In the genomic region with DNA sequence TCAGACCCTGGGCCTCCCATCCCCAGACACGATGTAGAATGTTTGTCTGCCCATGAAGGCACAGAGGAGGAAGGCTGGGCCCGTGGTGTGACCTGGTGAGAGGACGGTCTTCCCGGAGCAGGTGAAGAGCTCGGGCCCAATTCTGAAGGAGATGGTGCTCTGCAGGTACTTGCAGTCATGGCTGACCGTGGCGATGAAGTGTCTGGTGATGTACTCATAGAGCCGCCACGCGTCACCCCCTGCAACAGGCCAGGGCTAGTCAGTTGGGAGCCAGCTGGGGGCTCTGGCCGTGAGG, we compare ENCODE assay signal across 26 cellular contexts. TPM values are rescaled to one million over a fixed set of nuclear protein-coding genes. Genes with fewer than 3 reads are reported as not detected.
A peak's percentile ranks its signal among the peaks of the same experiment; 100 is the strongest.
DNase-seq lines count a peak whose midpoint lies in the region; ATAC-seq, FAIRE-seq and TF ChIP-seq lines count a peak whose summit lies in the region.
"Had no signal": no experiment of that assay in that cellular context is flagged by ENCODE, and none has a peak within 500 bp of the region (broad histone marks: within the 10 kb centered on the region; RNA-seq: fewer than 3 reads in every experiment).

No MANE protein-coding gene starts in this region.

- H3K27ac ChIP-seq in K562 (ENCODE audit: extremely low read depth, low read depth, low read length): no peak overlapping the region
- no peak overlapping the region for H3K27ac ChIP-seq in neuronal stem cell (replicated peaks; ENCODE audit: low read length)
- H3K27ac ChIP-seq: 22Rv1, A549, BLaER1 had no signal

- no peak overlapping the region for H2BK120ac ChIP-seq in neuronal stem cell (ENCODE audit: low read depth, low read length)

- no peak overlapping the region for H3K23ac ChIP-seq in neuronal stem cell (ENCODE audit: low read depth, low read length, poor library complexity)

- H3K4me3 ChIP-seq in K562: no peak overlapping the region
- no peak overlapping the region for H3K4me3 ChIP-seq in neuronal stem cell (ENCODE audit: low read length in 2 of 2)
- H3K4me3 ChIP-seq: A549, BLaER1, GM12878 had no signal

- H4K20me1 ChIP-seq in K562 (replicated peaks; ENCODE audit: control insufficient read depth, insufficient read depth, low read length): peaks cover 54% of the 10 kb centered on the region

- no peaks in the 10 kb centered on the region for H3K9me3 Mint-ChIP-seq in activated naive CD4-positive, alpha-beta T cell treated with anti-CD3 and anti-CD28 coated beads, Interleukin-2, amount 50 U/mL, for 72 hours
- H3K9me3 Mint-ChIP-seq in activated naive CD4-positive, alpha-beta T cell treated with anti-CD3 and anti-CD28 coated beads, Interleukin-2, amount 10 ng/mL, durations not matched to agents 7 days and 5 days: no peaks in the 10 kb centered on the region
- H3K9me3 Mint-ChIP-seq: CD14-positive monocyte; CD4-positive, alpha-beta memory T cell; CD4-positive, CD25-positive, alpha-beta regulatory T cell; CD8-positive, alpha-beta memory T cell had no signal

- H3K14ac ChIP-seq in neuronal stem cell (ENCODE audit: low read length): no peak overlapping the region

- FAIRE-seq in K562 (lab: Jason Lieb, UNC) (no peak), urothelium cell line (lab: Jason Lieb, UNC) (peak; percentile 69)
- FAIRE-seq: A549, GM12878, GM12892, GM18507 had no signal

- TF ChIP-seq CTCF in K562 (IDR thresholded peaks at IDR 0.05 in 2 of 3, conservative IDR thresholded peaks at IDR 0.05 in 1 of 3; ENCODE audit: insufficient read depth in 2 of 3, low read depth in 1 of 3, low read length in 3 of 3): no peak

- no peak overlapping the region for H2BK15ac ChIP-seq in neuronal stem cell (ENCODE audit: low read length)

- H3K4me1 ChIP-seq in K562 (replicated peaks in 1 of 2; ENCODE audit: control insufficient read depth in 2 of 2, insufficient read depth in 2 of 2, low read length in 2 of 2) (peaks cover 0 to 45% of the 10 kb centered on the region in 2 experiments; a peak in 2 of 5 replicates), neuronal stem cell (ENCODE audit: control insufficient read depth in 2 of 2, insufficient read depth in 1 of 2, low read depth in 1 of 2, low read length in 2 of 2) (no peaks in the 10 kb centered on the region)
- H3K4me1 ChIP-seq: A549, BE2C, BLaER1 had no signal

- peak overlapping the region in 1 of 2 experiments; percentile 13; a peak in 1 of 4 replicates for H3K9ac ChIP-seq in K562 (ENCODE audit: insufficient read depth in 1 of 2, low read depth in 2 of 2, low read length in 2 of 2)
- peak overlapping the region; percentile 30 for H3K9ac ChIP-seq in neuronal stem cell (ENCODE audit: low read depth, low read length, poor library complexity)
- H3K9ac ChIP-seq: BLaER1 had no signal

- no peak for ATAC-seq in activated naive CD4-positive, alpha-beta T cell treated with anti-CD3 and anti-CD28 coated beads, Interleukin-2, amount 50 U/mL, for 72 hours
- ATAC-seq in K562: no peak
- no peak for ATAC-seq in Right ventricle myocardium inferior
- ATAC-seq: GM12878 had no signal

- CTCF ChIA-PET in activated naive CD4-positive, alpha-beta T cell treated with anti-CD3 and anti-CD28 coated beads, Interleukin-2, amount 10 ng/mL, durations not matched to agents 7 days and 5 days (lab: Charles Lee): interaction anchor here (2.4 kb wide), 1 partner anchor 10 kb away, joined by 6 read pairs; no protein-coding TSS in a partner anchor
- CTCF ChIA-PET in K562 (lab: Yijun Ruan, JAX; ENCODE audit: low intra/inter-chr PET ratio): no interaction called here

- peaks cover 9% of the 10 kb centered on the region for H3K9me1 ChIP-seq in K562 (ENCODE audit: control insufficient read depth, insufficient read depth, low read length)

- no peaks in the 10 kb centered on the region for H3K79me2 ChIP-seq in K562 (ENCODE audit: control insufficient read depth, insufficient read depth, low read length)

- TF ChIP-seq EP300 in K562 (IDR thresholded peaks at IDR 0.05; ENCODE audit: low read length): no peak

- no peak overlapping the region for H3K4me2 ChIP-seq in K562 (ENCODE audit: insufficient read depth, low read length)
- H3K4me2 ChIP-seq in neuronal stem cell (ENCODE audit: insufficient read depth, low read length, poor library complexity, severe bottlenecking): no peak overlapping the region
- H3K4me2 ChIP-seq: A549, BLaER1 had no signal

- H3K36me3 ChIP-seq in K562 (ENCODE audit: control insufficient read depth, insufficient read depth, low read length): peaks cover 94% of the 10 kb centered on the region
- peaks cover 74 to 95% of the 10 kb centered on the region in 2 donors for H3K36me3 ChIP-seq in neuronal stem cell (replicated peaks in 1 of 2; ENCODE audit: control insufficient read depth in 2 of 2, insufficient read depth in 2 of 2, low read length in 2 of 2)

- H3K9me3 ChIP-seq in K562 (replicated peaks; ENCODE audit: control insufficient read depth, insufficient read depth, low read depth, low read length): no peaks in the 10 kb centered on the region
- H3K9me3 ChIP-seq in neuronal stem cell (replicated peaks in 1 of 2; ENCODE audit: control insufficient read depth in 2 of 2, insufficient read depth in 1 of 2, low read depth in 1 of 2, low read length in 2 of 2): peaks cover 0 to 3% of the 10 kb centered on the region in 2 donors
- H3K9me3 ChIP-seq: A549, BE2C, BLaER1 had no signal

- no peak overlapping the region for H4K8ac ChIP-seq in neuronal stem cell (ENCODE audit: low read depth, low read length)

- no peak for TF ChIP-seq POLR2A in K562 (conservative IDR thresholded peaks at IDR 0.05)

- H4K91ac ChIP-seq in neuronal stem cell (ENCODE audit: low read depth, low read length, poor library complexity): no peak overlapping the region

- no peak for TF ChIP-seq RAD21 in K562 (CRISPR knock-in tag; conservative IDR thresholded peaks at IDR 0.05 in 1 of 2, IDR thresholded peaks at IDR 0.05 in 1 of 2)

- peak overlapping the region; percentile 29 to 70 for H3K27ac Mint-ChIP-seq in activated naive CD4-positive, alpha-beta T cell treated with anti-CD3 and anti-CD28 coated beads, Interleukin-2, amount 50 U/mL, for 72 hours
- no peak overlapping the region for H3K27ac Mint-ChIP-seq in activated naive CD4-positive, alpha-beta T cell treated with anti-CD3 and anti-CD28 coated beads, Interleukin-2, amount 10 ng/mL, durations not matched to agents 7 days and 5 days
- H3K27ac Mint-ChIP-seq: CD4-positive, CD25-positive, alpha-beta regulatory T cell had no signal

- WGBS in K562 (ENCODE audit: insufficient coverage, low coverage, missing lambda C conversion rate): 89% methylated on average over 11 of the region's 11 CpGs
- WGBS in neuronal stem cell (ENCODE audit: extremely low coverage in 2 of 2, insufficient read length in 2 of 2, insufficient replicate concordance in 1 of 2), 2 donors: no CpG with 5 or more reads among the region's 11 CpGs

- DNase-seq in activated naive CD4-positive, alpha-beta T cell treated with anti-CD3 and anti-CD28 coated beads, Interleukin-2, amount 50 U/mL, for 72 hours (ENCODE audit: low spot score in 2 of 2): no peak
- no peak for DNase-seq in activated naive CD4-positive, alpha-beta T cell treated with anti-CD3 and anti-CD28 coated beads, Interleukin-2, amount 10 ng/mL, durations not matched to agents 7 days and 5 days
- DNase-seq in K562 (ENCODE audit: extremely low read depth in 1 of 4, low spot score in 3 of 4) (no peak), neuronal stem cell (ENCODE audit: low spot score) (no peak), urothelium cell line (ENCODE audit: low spot score) (no peak), AG08395 (ENCODE audit: low spot score) (no peak), NCI-H2171 treated with DMSO at 0.1 percent for 48 hours (lab: John Stamatoyannopoulos, UW) (no peak), Right ventricle myocardium inferior (ENCODE audit: missing footprints) (no peak)
- DNase-seq: BE2C; C1 segment of cervical spinal cord; CD4-positive, alpha-beta memory T cell; CD4-positive, CD25-positive, alpha-beta regulatory T cell; CD8-positive, alpha-beta memory T cell; COR-L47; DMS 273 treated with DMSO at 0.1 percent for 48 hours; DMS153; DMS79; DND-41; GDM1 had no signal

- H3K79me1 ChIP-seq in neuronal stem cell (ENCODE audit: low read depth, low read length): peaks cover 2% of the 10 kb centered on the region

- no peaks in the 10 kb centered on the region for H3K36me3 Mint-ChIP-seq in activated naive CD4-positive, alpha-beta T cell treated with anti-CD3 and anti-CD28 coated beads, Interleukin-2, amount 50 U/mL, for 72 hours
- peaks cover 27% of the 10 kb centered on the region for H3K36me3 Mint-ChIP-seq in activated naive CD4-positive, alpha-beta T cell treated with anti-CD3 and anti-CD28 coated beads, Interleukin-2, amount 10 ng/mL, durations not matched to agents 7 days and 5 days

- BruUV-seq in K562 (replicated peaks; lab: Mats Ljungman, UMichigan): no TSS peak

- H3K4ac ChIP-seq in neuronal stem cell (ENCODE audit: low read length): no peak overlapping the region

- no peak overlapping the region for H2BK5ac ChIP-seq in neuronal stem cell (ENCODE audit: low read length)

- no peaks in the 10 kb centered on the region for H3K27me3 ChIP-seq in K562 (ENCODE audit: control insufficient read depth in 2 of 2, insufficient read depth in 2 of 2, low read length in 2 of 2)
- no peaks in the 10 kb centered on the region for H3K27me3 ChIP-seq in neuronal stem cell (ENCODE audit: control insufficient read depth in 3 of 3, insufficient read depth in 3 of 3, low read depth in 1 of 3, low read length in 3 of 3)
- H3K27me3 ChIP-seq: BE2C, BLaER1 had no signal

- intact Hi-C loops in K562 (cut with micrococcal nuclease): no loop called here
- intact Hi-C loops in Right ventricle myocardium inferior (cut with DNase I): no loop called here

- no peak overlapping the region for H2AFZ ChIP-seq in K562 (ENCODE audit: low read depth, low read length)
- no peak overlapping the region for H2AFZ ChIP-seq in neuronal stem cell (ENCODE audit: low read length)

- POLR2A ChIA-PET in K562 (lab: Yijun Ruan, JAX): interaction anchor here (0.7 to 15.7 kb wide), 5 partner anchors 7 to 262 kb away, joined by 3 to 382 read pairs (median 82); a partner anchor contains a TSS

- H3K27me3 Mint-ChIP-seq in activated naive CD4-positive, alpha-beta T cell treated with anti-CD3 and anti-CD28 coated beads, Interleukin-2, amount 10 ng/mL, durations not matched to agents 7 days and 5 days: no peaks in the 10 kb centered on the region
- H3K27me3 Mint-ChIP-seq: CD4-positive, alpha-beta memory T cell; CD4-positive, CD25-positive, alpha-beta regulatory T cell; CD8-positive, alpha-beta memory T cell had no signal

- no peak overlapping the region for H2AK5ac ChIP-seq in neuronal stem cell (ENCODE audit: low read depth, low read length)

- H3K4me1 Mint-ChIP-seq in activated naive CD4-positive, alpha-beta T cell treated with anti-CD3 and anti-CD28 coated beads, Interleukin-2, amount 10 ng/mL, durations not matched to agents 7 days and 5 days: no peaks in the 10 kb centered on the region
- H3K4me1 Mint-ChIP-seq: CD4-positive, alpha-beta memory T cell; CD4-positive, CD25-positive, alpha-beta regulatory T cell; CD8-positive, alpha-beta memory T cell had no signal

- H2BK12ac ChIP-seq in neuronal stem cell (ENCODE audit: low read length): no peak overlapping the region

- in situ Hi-C loops in K562 (cut with MboI): no loop called here

- H3K18ac ChIP-seq in neuronal stem cell (ENCODE audit: low read length): no peak overlapping the region

- H3K4me3 Mint-ChIP-seq in activated naive CD4-positive, alpha-beta T cell treated with anti-CD3 and anti-CD28 coated beads, Interleukin-2, amount 10 ng/mL, durations not matched to agents 7 days and 5 days: no peak overlapping the region
- H3K4me3 Mint-ChIP-seq: CD14-positive monocyte; CD4-positive, alpha-beta memory T cell; CD4-positive, CD25-positive, alpha-beta regulatory T cell had no signal

RNA-seq across cellular contexts. Expression of a gene that starts 10.0 kb away (rescaled TPM):
- 10 to 100 TPM; 16.8 to 17.5 TPM for total RNA-seq in activated naive CD4-positive, alpha-beta T cell treated with anti-CD3 and anti-CD28 coated beads, Interleukin-2, amount 50 U/mL, for 72 hours
- 103 and 226 TPM in 2 replicates for total RNA-seq in K562 (2011; cell fraction: chromatin; rRNA removed; ENCODE audit: low replicate concordance)
- total RNA-seq in K562 (2011; cell fraction: nucleolus; rRNA removed): 122 and 135 TPM in 2 replicates
- 120 and 153 TPM in 2 replicates for total RNA-seq in K562 (2011; cell fraction: nucleoplasm; rRNA removed)
- total RNA-seq in K562 (2014; rRNA removed) (132 and 153 TPM in 2 replicates), K562 (2014; rRNA removed; fragmentation: Illumina TruSeq; extraction: Trizol) (33.1 and 36.9 TPM in 2 replicates), K562 (2015; rRNA removed; fragmentation: Illumina TruSeq; extraction: Trizol) (74.6 and 75.0 TPM in 2 replicates), K562 (2021) (157 and 159 TPM in 2 replicates), Right ventricle myocardium inferior (18.9 TPM)
- polyA plus RNA-seq in K562 (2011; rRNA removed) (64.0 and 73.1 TPM in 2 replicates), K562 (2014; fragmentation: Illumina TruSeq; extraction: Trizol) (53.8 and 92.1 TPM in 2 replicates), K562 (2014; fragmentation: Nextera tagmentation; extraction: Ambion mirVana) (1 to 10 TPM; 2.1 to 4.5 TPM), K562 (2014; rRNA removed) (110 and 121 TPM in 2 replicates)
- 74.8 and 124 TPM in 2 replicates for polyA plus RNA-seq in K562 (2011; cell fraction: cytosol; rRNA removed)
- 187 and 284 TPM in 2 replicates for polyA plus RNA-seq in K562 (2011; cell fraction: nucleus; rRNA removed)
- polyA plus RNA-seq in K562 (2012): 81.6 and 118 TPM in 2 replicates
- 29.5 and 43.3 TPM in 2 replicates for polyA minus RNA-seq in K562 (2011; rRNA and poly(A)+ RNA removed)
- polyA minus RNA-seq in K562 (2011; cell fraction: cytosol; rRNA and poly(A)+ RNA removed): 53.3 and 68.1 TPM in 2 replicates
- polyA minus RNA-seq in K562 (2011; cell fraction: nucleus; rRNA and poly(A)+ RNA removed): 34.9 and 45.5 TPM in 2 replicates
- polyA plus RNA-seq in neuronal stem cell (2013, experiment 1 of 2): 17.8 TPM
- polyA plus RNA-seq in neuronal stem cell (2013, experiment 2 of 2): 16.6 TPM

RNA-seq across cellular contexts. Expression of a gene that starts 20.0 kb away (rescaled TPM):
- 10 to 100 TPM; 41.4 to 42.7 TPM for total RNA-seq in activated naive CD4-positive, alpha-beta T cell treated with anti-CD3 and anti-CD28 coated beads, Interleukin-2, amount 50 U/mL, for 72 hours
- total RNA-seq in K562 (2011; cell fraction: chromatin; rRNA removed; ENCODE audit: low replicate concordance): 654 and 1,271 TPM in 2 replicates
- total RNA-seq in K562 (2011; cell fraction: nucleolus; rRNA removed): 667 and 676 TPM in 2 replicates
- 562 and 595 TPM in 2 replicates for total RNA-seq in K562 (2011; cell fraction: nucleoplasm; rRNA removed)
- total RNA-seq in K562 (2014; rRNA removed) (168 and 209 TPM in 2 replicates), K562 (2014; rRNA removed; fragmentation: Illumina TruSeq; extraction: Trizol) (70.7 and 93.0 TPM in 2 replicates), K562 (2015; rRNA removed; fragmentation: Illumina TruSeq; extraction: Trizol) (132 and 135 TPM in 2 replicates), K562 (2021) (182 and 188 TPM in 2 replicates), Right ventricle myocardium inferior (10.4 TPM)
- polyA plus RNA-seq in K562 (2011; rRNA removed) (77.5 and 115 TPM in 2 replicates), K562 (2014; fragmentation: Illumina TruSeq; extraction: Trizol) (112 and 123 TPM in 2 replicates), K562 (2014; fragmentation: Nextera tagmentation; extraction: Ambion mirVana) (10 to 100 TPM in 1 of 2 experiments, 1 to 10 TPM in 1; 3.0 to 11.5 TPM), K562 (2014; rRNA removed) (153 and 161 TPM in 2 replicates)
- 70.1 and 77.8 TPM in 2 replicates for polyA plus RNA-seq in K562 (2011; cell fraction: cytosol; rRNA removed)
- 984 and 1,286 TPM in 2 replicates for polyA plus RNA-seq in K562 (2011; cell fraction: nucleus; rRNA removed)
- polyA plus RNA-seq in K562 (2012): 96.9 and 122 TPM in 2 replicates
- polyA minus RNA-seq in K562 (2011; rRNA and poly(A)+ RNA removed): 98.9 and 108 TPM in 2 replicates
- 76.3 and 79.3 TPM in 2 replicates for polyA minus RNA-seq in K562 (2011; cell fraction: cytosol; rRNA and poly(A)+ RNA removed)
- polyA minus RNA-seq in K562 (2011; cell fraction: nucleus; rRNA and poly(A)+ RNA removed): 248 and 295 TPM in 2 replicates
- 25.4 TPM for polyA plus RNA-seq in neuronal stem cell (2013, experiment 1 of 2)
- 27.0 TPM for polyA plus RNA-seq in neuronal stem cell (2013, experiment 2 of 2)
